Comparison of ENCODE assay signal across 24 cellular contexts in genomic region chr7:157853076-157853788, GRCh38.
DNase-seq lines count a peak whose midpoint lies in the region; ATAC-seq and TF ChIP-seq lines count a peak whose summit lies in the region.
"Had no signal": no experiment of that assay in that cellular context is flagged by ENCODE, and none has a peak within 500 bp of the region (broad histone marks: within the 10 kb centered on the region; RNA-seq: fewer than 3 reads in every experiment).

No MANE protein-coding gene starts in this region.

- H3K27ac ChIP-seq in BLaER1 treated with 17β-estradiol and CSF1 and Interleukin-3, amounts not matched to agents 10 nM and 100 nM: peak overlapping the region; percentile 55 to 92 (median 85); a peak in 21 of 22 replicates
- H3K27ac ChIP-seq in CD8-positive, alpha-beta T cell (ENCODE audit: low read depth, low read length): no peak overlapping the region
- peak overlapping the region; percentile 94 for H3K27ac ChIP-seq in neutrophil
- H3K27ac ChIP-seq in smooth muscle cell (ENCODE audit: low read depth): no peak overlapping the region
- H3K27ac ChIP-seq: A549, C4-2B, RWPE1 had no signal

- H3K27me3 Mint-ChIP-seq in CD8-positive, alpha-beta T cell (ENCODE audit: low read depth): no peaks in the 10 kb centered on the region
- no peaks in the 10 kb centered on the region for H3K27me3 Mint-ChIP-seq in chondrocyte (ENCODE audit: low read depth)
- peaks cover 9% of the 10 kb centered on the region for H3K27me3 Mint-ChIP-seq in stimulated activated memory B cell treated with anti-CD40 and anti-IgM and Interleukin-4, amounts not matched to agents 10 μg/mL and 1 μg/mL and 100 μg/mL, for 72 hours

- no peak for ATAC-seq in CD8-positive, alpha-beta T cell
- ATAC-seq in stimulated activated memory B cell treated with anti-CD40 and anti-IgM and Interleukin-4, amounts not matched to agents 10 μg/mL and 1 μg/mL and 100 μg/mL, for 72 hours: no peak
- no peak for ATAC-seq in GM19452 (IDR thresholded peaks at IDR 0.05; ENCODE audit: unreplicated experiment)
- ATAC-seq: A549, Panc1 had no signal

- no peaks in the 10 kb centered on the region for H3K27me3 ChIP-seq in BLaER1 treated with 17β-estradiol and CSF1 and Interleukin-3, amounts not matched to agents 10 nM and 100 nM
- no peaks in the 10 kb centered on the region for H3K27me3 ChIP-seq in CD8-positive, alpha-beta T cell (ENCODE audit: insufficient read depth, low read length)
- peaks cover 9% of the 10 kb centered on the region for H3K27me3 ChIP-seq in neutrophil
- H3K27me3 ChIP-seq in smooth muscle cell (ENCODE audit: low read depth): no peaks in the 10 kb centered on the region

- H3K36me3 ChIP-seq in BLaER1 treated with 17β-estradiol and CSF1 and Interleukin-3, amounts not matched to agents 10 nM and 100 nM: peaks cover 0 to 7% (median 0%) of the 10 kb centered on the region in 11 experiments; a peak in 5 of 22 replicates
- no peaks in the 10 kb centered on the region for H3K36me3 ChIP-seq in CD8-positive, alpha-beta T cell (ENCODE audit: insufficient read depth, low read length)
- H3K36me3 ChIP-seq in neutrophil (peaks cover 14% of the 10 kb centered on the region), smooth muscle cell (ENCODE audit: low read depth) (no peaks in the 10 kb centered on the region)

- H3K4me3 Mint-ChIP-seq in CD8-positive, alpha-beta T cell: no peak overlapping the region
- no peak overlapping the region for H3K4me3 Mint-ChIP-seq in chondrocyte (ENCODE audit: unreplicated experiment)
- no peak overlapping the region for H3K4me3 Mint-ChIP-seq in stimulated activated memory B cell treated with anti-CD40 and anti-IgM and Interleukin-4, amounts not matched to agents 10 μg/mL and 1 μg/mL and 100 μg/mL, for 72 hours
- H3K4me3 Mint-ChIP-seq: H9 had no signal

- no peak for TF ChIP-seq CTCF in CD8-positive, alpha-beta T cell (IDR thresholded peaks at IDR 0.05)
- no peak for TF ChIP-seq CTCF in chondrocyte (IDR thresholded peaks at IDR 0.05)
- no peak for TF ChIP-seq CTCF in neutrophil (IDR thresholded peaks at IDR 0.05)
- no peak for TF ChIP-seq CTCF in smooth muscle cell (IDR thresholded peaks at IDR 0.05; ENCODE audit: borderline replicate concordance, insufficient read depth, poor library complexity, severe bottlenecking)

- no peaks in the 10 kb centered on the region for H3K36me3 Mint-ChIP-seq in CD8-positive, alpha-beta T cell
- no peaks in the 10 kb centered on the region for H3K36me3 Mint-ChIP-seq in chondrocyte (ENCODE audit: low read depth)
- no peaks in the 10 kb centered on the region for H3K36me3 Mint-ChIP-seq in stimulated activated memory B cell treated with anti-CD40 and anti-IgM and Interleukin-4, amounts not matched to agents 10 μg/mL and 1 μg/mL and 100 μg/mL, for 72 hours
- H3K36me3 Mint-ChIP-seq: IgD-negative memory B cell had no signal

- H2AFZ ChIP-seq in smooth muscle cell (ENCODE audit: low read depth): no peak overlapping the region

- peak overlapping the region; percentile 70 to 99 (median 89) for H3K4me2 ChIP-seq in BLaER1 treated with 17β-estradiol and CSF1 and Interleukin-3, amounts not matched to agents 10 nM and 100 nM
- H3K4me2 ChIP-seq in smooth muscle cell: no peak overlapping the region
- H3K4me2 ChIP-seq: A549, SK-N-SH had no signal

- intact Hi-C loops in CD8-positive, alpha-beta T cell (cut with DNase I, micrococcal nuclease): no loop called here

- no peaks in the 10 kb centered on the region for H3K79me2 ChIP-seq in smooth muscle cell (ENCODE audit: low read depth)

- H4K20me1 ChIP-seq in BLaER1 treated with 17β-estradiol and CSF1 and Interleukin-3, amounts not matched to agents 10 nM and 100 nM: no peaks in the 10 kb centered on the region; a peak in 1 of 22 replicates
- H4K20me1 ChIP-seq in smooth muscle cell (ENCODE audit: low read depth): no peaks in the 10 kb centered on the region

- peaks cover 0 to 18% (median 3%) of the 10 kb centered on the region in 11 experiments; a peak in 6 of 22 replicates for H3K9me3 ChIP-seq in BLaER1 treated with 17β-estradiol and CSF1 and Interleukin-3, amounts not matched to agents 10 nM and 100 nM (replicated peaks in 1 of 11)
- H3K9me3 ChIP-seq in CD8-positive, alpha-beta T cell (ENCODE audit: low read length): no peaks in the 10 kb centered on the region
- H3K9me3 ChIP-seq in neutrophil (no peaks in the 10 kb centered on the region), smooth muscle cell (replicated peaks; ENCODE audit: low read depth) (no peaks in the 10 kb centered on the region)
- H3K9me3 ChIP-seq: A549 had no signal

- POLR2A ChIA-PET in CD8-positive, alpha-beta T cell (lab: Charles Lee): no interaction called here

- peak overlapping the region in 1 of 10 experiments; percentile 1; a peak in 2 of 20 replicates for H3K4me3 ChIP-seq in BLaER1 treated with 17β-estradiol and CSF1 and Interleukin-3, amounts not matched to agents 10 nM and 100 nM
- H3K4me3 ChIP-seq in CD8-positive, alpha-beta T cell (ENCODE audit: low read depth, low read length): no peak overlapping the region
- H3K4me3 ChIP-seq in neutrophil (ENCODE audit: low read depth in 1 of 2, low read length in 1 of 2) (peak overlapping the region in 1 of 2 experiments; percentile 63), smooth muscle cell (no peak overlapping the region)
- H3K4me3 ChIP-seq: A549 had no signal

- DNase-seq in CD8-positive, alpha-beta T cell: no peak
- DNase-seq in chondrocyte (ENCODE audit: low spot score) (peak; percentile 70), smooth muscle cell (lab: John Stamatoyannopoulos, UW; ENCODE audit: unreplicated experiment) (no peak)
- DNase-seq: AML-193, DMS153, H9, NCI-H1048, NCI-H1417, NCI-H1694 treated with DMSO at 0.1 percent for 48 hours, NCI-H2081, NCI-H2227 treated with DMSO at 0.1 percent for 48 hours, NCI-H526 treated with DMSO at 0.1 percent for 48 hours, SIG-M5, SK-N-SH, SW 1271 had no signal

- WGBS in smooth muscle cell (ENCODE audit: low lambda C conversion rate): 95% methylated on average over 19 of the region's 26 CpGs

- no peaks in the 10 kb centered on the region for H3F3A ChIP-seq in smooth muscle cell (ENCODE audit: low read depth)

- peak overlapping the region in 7 of 11 experiments; percentile 53 to 81 (median 72); a peak in 12 of 22 replicates for H3K9ac ChIP-seq in BLaER1 treated with 17β-estradiol and CSF1 and Interleukin-3, amounts not matched to agents 10 nM and 100 nM
- no peak overlapping the region for H3K9ac ChIP-seq in smooth muscle cell (ENCODE audit: low read depth)
- H3K9ac ChIP-seq: SK-N-SH had no signal

- peaks cover 16% of the 10 kb centered on the region for H3K4me1 Mint-ChIP-seq in CD8-positive, alpha-beta T cell (ENCODE audit: low read depth)
- H3K4me1 Mint-ChIP-seq in chondrocyte (ENCODE audit: low read depth): peaks cover 7% of the 10 kb centered on the region
- H3K4me1 Mint-ChIP-seq in stimulated activated memory B cell treated with anti-CD40 and anti-IgM and Interleukin-4, amounts not matched to agents 10 μg/mL and 1 μg/mL and 100 μg/mL, for 72 hours: no peaks in the 10 kb centered on the region

- no peaks in the 10 kb centered on the region for H3K9me3 Mint-ChIP-seq in CD8-positive, alpha-beta T cell
- no peaks in the 10 kb centered on the region for H3K9me3 Mint-ChIP-seq in chondrocyte (ENCODE audit: low read depth)
- H3K9me3 Mint-ChIP-seq in stimulated activated memory B cell treated with anti-CD40 and anti-IgM and Interleukin-4, amounts not matched to agents 10 μg/mL and 1 μg/mL and 100 μg/mL, for 72 hours: peaks cover 3% of the 10 kb centered on the region
- H3K9me3 Mint-ChIP-seq: H9 had no signal

- CTCF ChIA-PET in CD8-positive, alpha-beta T cell (lab: Charles Lee): no interaction called here

- H3K4me1 ChIP-seq in BLaER1 treated with 17β-estradiol and CSF1 and Interleukin-3, amounts not matched to agents 10 nM and 100 nM: peaks cover 54 to 68% (median 59%) of the 10 kb centered on the region in 10 experiments
- peaks cover 13% of the 10 kb centered on the region for H3K4me1 ChIP-seq in CD8-positive, alpha-beta T cell (ENCODE audit: insufficient read depth, low read length)
- H3K4me1 ChIP-seq in neutrophil (ENCODE audit: control insufficient read depth in 1 of 2, insufficient read depth in 1 of 2, low read depth in 1 of 2, low read length in 1 of 2) (peaks cover 55 to 57% of the 10 kb centered on the region in 2 experiments), smooth muscle cell (ENCODE audit: low read depth) (peaks cover 13% of the 10 kb centered on the region)
- H3K4me1 ChIP-seq: A549 had no signal

- peak overlapping the region; percentile 57 for H3K27ac Mint-ChIP-seq in CD8-positive, alpha-beta T cell
- H3K27ac Mint-ChIP-seq in chondrocyte (ENCODE audit: unreplicated experiment): no peak overlapping the region
- no peak overlapping the region for H3K27ac Mint-ChIP-seq in stimulated activated memory B cell treated with anti-CD40 and anti-IgM and Interleukin-4, amounts not matched to agents 10 μg/mL and 1 μg/mL and 100 μg/mL, for 72 hours
- H3K27ac Mint-ChIP-seq: H9, IgD-negative memory B cell had no signal

Comparison
In these comparisons a context has a peak if more than half of its experiments do, and no peak if none do; other contexts are left out.
1. H3K27ac ChIP-seq: peak in BLaER1 treated with 17β-estradiol and CSF1 and Interleukin-3, amounts not matched to agents 10 nM and 100 nM (11 of 11) and neutrophil (single experiment); none in CD8-positive, alpha-beta T cell (single experiment) and smooth muscle cell (single experiment).